1 cellular context compared by ENCODE assay signal in the genomic region with DNA sequence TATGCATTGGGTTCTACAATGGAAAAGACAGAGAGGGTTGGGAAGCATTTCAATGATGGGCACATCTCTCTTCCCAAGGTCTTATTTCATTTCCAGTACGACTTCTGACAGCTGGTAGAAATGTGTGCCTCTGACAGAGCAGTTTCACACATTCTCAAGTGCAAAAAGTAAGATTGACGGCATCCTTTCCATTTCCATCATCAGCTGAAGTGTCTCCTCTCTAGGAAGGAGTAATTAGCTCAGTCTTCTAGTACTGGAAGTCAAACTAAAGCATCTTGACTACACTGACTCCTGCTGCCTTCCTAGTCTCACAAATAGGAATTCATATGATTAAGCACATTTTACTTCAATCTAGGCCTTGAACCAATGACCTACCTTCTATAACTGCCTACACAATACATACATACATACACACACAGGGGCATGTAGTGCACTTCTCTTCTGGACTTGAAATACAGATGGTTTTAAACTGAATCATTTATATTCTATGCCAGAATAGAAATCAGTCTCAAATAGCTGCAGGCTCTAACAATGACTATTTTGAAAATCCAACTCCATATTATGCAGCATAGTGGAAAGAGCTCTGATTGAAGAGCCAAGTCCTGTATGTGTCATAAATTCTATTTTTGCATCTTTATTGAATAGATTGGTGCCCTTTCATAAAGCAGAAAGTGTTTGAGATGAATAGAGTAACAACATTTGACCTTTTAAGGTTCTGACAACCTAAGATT.
TF ChIP-seq lines count a peak whose summit lies in the region.

No MANE protein-coding gene starts in this region.

TF ChIP-seq in IMR-90, 13 proteins besides CTCF, POLR2A, EP300 and RAD21:
- TF ChIP-seq RFX5 (IDR thresholded peaks at IDR 0.05; ENCODE audit: low read depth, low read length): no peak
- TF ChIP-seq CHD1 (IDR thresholded peaks at IDR 0.05; ENCODE audit: low read depth, low read length): no peak
- no peak for TF ChIP-seq SMC3 (IDR thresholded peaks at IDR 0.05; ENCODE audit: low read depth, low read length)
- TF ChIP-seq MAFK (IDR thresholded peaks at IDR 0.05; ENCODE audit: low read depth, low read length): no peak
- TF ChIP-seq FOS (IDR thresholded peaks at IDR 0.05; ENCODE audit: low read depth, low read length): no peak
- no peak for TF ChIP-seq CEBPB (IDR thresholded peaks at IDR 0.05; ENCODE audit: low read depth, low read length)
- TF ChIP-seq, protein P1, sequence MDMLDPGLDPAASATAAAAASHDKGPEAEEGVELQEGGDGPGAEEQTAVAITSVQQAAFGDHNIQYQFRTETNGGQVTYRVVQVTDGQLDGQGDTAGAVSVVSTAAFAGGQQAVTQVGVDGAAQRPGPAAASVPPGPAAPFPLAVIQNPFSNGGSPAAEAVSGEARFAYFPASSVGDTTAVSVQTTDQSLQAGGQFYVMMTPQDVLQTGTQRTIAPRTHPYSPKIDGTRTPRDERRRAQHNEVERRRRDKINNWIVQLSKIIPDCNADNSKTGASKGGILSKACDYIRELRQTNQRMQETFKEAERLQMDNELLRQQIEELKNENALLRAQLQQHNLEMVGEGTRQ (IDR thresholded peaks at IDR 0.05; ENCODE audit: low read depth, low read length): no peak
- TF ChIP-seq BHLHE40 (IDR thresholded peaks at IDR 0.05; ENCODE audit: low read depth, low read length): no peak
